11 cellular contexts compared by ENCODE assay signal in the genomic region with DNA sequence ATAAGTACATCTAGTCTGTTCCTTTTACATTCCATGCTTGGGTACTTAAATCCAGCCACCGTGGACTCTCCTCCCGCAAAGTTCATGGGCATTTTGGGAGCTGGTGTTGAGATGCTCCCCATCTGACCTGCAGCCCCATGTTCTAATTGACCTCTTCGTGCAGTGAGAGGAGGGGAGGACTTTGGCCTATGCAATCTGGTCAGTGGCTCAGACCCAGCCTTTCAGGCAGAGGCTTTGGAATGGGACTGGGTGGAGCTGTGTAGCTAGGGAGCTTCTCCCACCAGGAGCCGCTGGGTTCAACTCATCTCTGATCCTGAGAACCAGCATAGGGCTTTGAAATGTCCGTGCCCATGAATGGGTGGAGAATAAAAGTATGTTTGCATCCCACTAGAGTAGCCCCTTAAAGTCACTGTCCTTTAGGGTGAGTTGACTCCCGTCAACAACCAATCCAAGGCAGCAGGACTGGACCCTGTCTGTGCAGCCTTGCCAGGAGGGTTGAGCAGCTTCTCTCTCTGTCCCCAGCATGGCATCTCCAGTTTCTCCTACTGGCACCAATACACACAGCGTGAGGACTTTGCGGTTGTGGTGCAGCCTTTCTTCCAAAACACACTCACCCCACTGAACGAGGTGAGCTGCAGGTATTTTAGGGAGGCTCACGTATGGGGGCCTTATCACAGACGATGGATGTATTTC.
"Had no signal": no experiment of that assay in that cellular context is flagged by ENCODE, and none has a peak within 500 bp of the region (broad histone marks: within the 10 kb centered on the region; RNA-seq: fewer than 3 reads in every experiment).

No MANE protein-coding gene starts in this region.

- H3K9me3 ChIP-seq: mucosa of descending colon, prostate gland, sigmoid colon had no signal

- H3K36me3 ChIP-seq: prostate gland, sigmoid colon had no signal

- DNase-seq: activated CD4-positive, alpha-beta T cell treated with anti-CD3 and anti-CD28 coated beads, Interleukin-2, amount 50 U/mL, for 48 hours; activated gamma-delta T cell treated with Interleukin-2 at 50 U/mL for 16 hours; activated T-cell treated with anti-CD3 and anti-CD28 coated beads, Interleukin-2, amount 50 U/mL, for 48 hours; mammary epithelial cell; natural killer cell; nucleus accumbens; sigmoid colon; stimulated activated naive CD8-positive, alpha-beta T cell treated with anti-CD3 and anti-CD28 coated beads, Interleukin-15, Interleukin-2, amounts not matched to agents 100 U/mL and 50 U/mL, for 24 hours had no signal

- H3K27ac Mint-ChIP-seq: natural killer cell had no signal

- H3K36me3 Mint-ChIP-seq: natural killer cell had no signal

- H3K4me3 Mint-ChIP-seq: natural killer cell had no signal

- H3K9me3 Mint-ChIP-seq: natural killer cell had no signal

- H3K27me3 ChIP-seq: sigmoid colon had no signal

- ATAC-seq: activated CD4-positive, CD25-positive, alpha-beta regulatory T cell treated with anti-CD3 and anti-CD28 coated beads, Interleukin-2, amount 50 U/mL, for 24 hours; mucosa of descending colon; natural killer cell; stimulated activated naive CD8-positive, alpha-beta T cell treated with anti-CD3 and anti-CD28 coated beads, Interleukin-15, Interleukin-2, amounts not matched to agents 100 U/mL and 50 U/mL, for 24 hours had no signal

- H3K4me3 ChIP-seq: mucosa of descending colon, prostate gland, sigmoid colon had no signal
